8 cellular contexts compared by ENCODE assay signal in the genomic region with DNA sequence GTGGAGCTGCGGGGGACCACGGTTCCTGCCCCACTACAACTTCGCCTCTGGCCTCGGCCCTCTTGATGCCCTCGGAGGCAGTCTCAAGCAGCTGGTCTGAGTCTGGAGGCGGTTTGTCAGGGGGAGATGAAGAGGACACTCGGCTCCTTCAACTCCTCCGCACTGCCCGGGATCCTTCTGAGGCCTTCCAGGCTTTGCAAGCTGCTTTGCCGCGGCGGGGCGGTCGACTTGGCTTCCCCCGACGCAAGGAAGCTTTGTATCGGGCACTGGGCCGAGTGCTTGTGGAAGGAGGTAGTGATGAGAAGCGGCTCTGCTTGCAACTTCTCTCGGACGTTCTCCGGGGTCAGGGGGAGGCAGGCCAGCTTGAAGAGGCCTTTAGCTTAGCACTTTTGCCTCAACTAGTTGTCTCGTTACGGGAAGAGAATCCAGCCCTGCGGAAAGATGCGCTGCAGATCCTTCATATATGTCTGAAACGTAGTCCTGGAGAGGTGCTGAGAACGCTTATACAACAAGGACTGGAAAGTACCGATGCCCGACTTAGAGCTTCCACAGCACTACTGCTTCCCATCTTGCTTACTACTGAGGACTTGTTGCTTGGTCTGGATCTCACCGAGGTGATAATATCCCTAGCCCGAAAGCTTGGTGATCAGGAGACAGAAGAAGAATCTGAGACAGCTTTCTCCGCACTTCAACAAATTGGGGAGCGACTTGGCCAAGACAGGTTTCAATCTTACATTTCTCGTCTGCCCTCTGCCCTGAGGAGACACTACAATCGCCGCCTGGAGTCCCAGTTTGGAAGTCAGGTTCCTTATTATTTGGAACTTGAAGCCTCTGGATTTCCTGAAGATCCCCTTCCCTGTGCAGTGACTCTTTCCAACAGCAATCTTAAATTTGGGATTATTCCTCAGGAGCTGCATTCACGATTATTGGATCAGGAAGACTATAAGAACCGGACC. TPM values are rescaled to one million over a fixed set of nuclear protein-coding genes. Genes with fewer than 3 reads are reported as not detected.
DNase-seq lines count a peak whose midpoint lies in the region; ATAC-seq, FAIRE-seq and TF ChIP-seq lines count a peak whose summit lies in the region.

No MANE protein-coding gene starts in this region.

- no peaks in the 10 kb centered on the region for H3K36me3 ChIP-seq in kidney (ENCODE audit: control insufficient read depth in 1 of 2, insufficient read depth in 2 of 2, low read length in 2 of 2)

- H3K27ac ChIP-seq in kidney (ENCODE audit: low read depth in 2 of 2, low read length in 2 of 2), result peak overlapping the region; percentile 71 to 80

- no peaks in the 10 kb centered on the region for H3K9me3 ChIP-seq in kidney (ENCODE audit: control insufficient read depth in 1 of 2, low read length in 2 of 2)

- H3K4me1 ChIP-seq in kidney (ENCODE audit: control insufficient read depth in 1 of 2, insufficient read depth in 1 of 2, low read depth in 1 of 2, low read length in 2 of 2), result peaks cover 16 to 18% of the 10 kb centered on the region in 2 donors

- peak overlapping the region; percentile 78 to 87 for H3K4me3 ChIP-seq in cardiac fibroblast (replicated peaks in 1 of 2; ENCODE audit: low read depth in 2 of 2, low read length in 2 of 2)
- peak overlapping the region; percentile 80 to 98 for H3K4me3 ChIP-seq in kidney (ENCODE audit: low read length in 2 of 2)

- peak overlapping the region; percentile 61 to 88 for H3K9ac ChIP-seq in kidney (ENCODE audit: low read length in 2 of 2)

- TF ChIP-seq CTCF in cardiac fibroblast (IDR thresholded peaks at IDR 0.05; ENCODE audit: low read depth, low read length) (no peak), kidney (IDR thresholded peaks at IDR 0.05; ENCODE audit: borderline replicate concordance, extremely low read depth, insufficient read depth) (no peak)

- intact Hi-C loops in kidney (cut with DNase I), result no loop called here

- ATAC-seq in GM21367 (IDR thresholded peaks at IDR 0.05; ENCODE audit: unreplicated experiment), result peak; percentile 0

- DNase-seq in DMS114 treated with DMSO at 0.1 percent for 48 hours (lab: John Stamatoyannopoulos, UW; ENCODE audit: unreplicated experiment), result peak; percentile 50
- peak; percentile 79 for DNase-seq in NCI-H69 (lab: John Stamatoyannopoulos, UW)
- peak; percentile 54 to 65 for DNase-seq in cardiac fibroblast (ENCODE audit: low read depth in 2 of 2)
- peak; percentile 88 for DNase-seq in kidney
- peak; percentile 8 to 12 for DNase-seq in stimulated activated CD8-positive, alpha-beta memory T cell treated with anti-CD3 and anti-CD28 coated beads, Interleukin-2, amount 100 ng/mL, for 48 hours (ENCODE audit: low read depth in 2 of 2)
- DNase-seq in foreskin melanocyte, result no peak
- DNase-seq in cortex of kidney (lab: John Stamatoyannopoulos, UW), result no peak

- no peak for FAIRE-seq in kidney (lab: Jason Lieb, UNC)

RNA-seq across cellular contexts. Expression of a gene that starts 0.9 kb away (rescaled TPM):
- total RNA-seq in kidney, result 25.6 TPM
- polyA plus RNA-seq in kidney (ENCODE audit: insufficient read depth, low read depth, low replicate concordance), result 9.5 TPM

RNA-seq across cellular contexts. Expression of a gene that starts 1.1 kb away (rescaled TPM):
- 16.3 TPM for total RNA-seq in kidney
- polyA plus RNA-seq in kidney (ENCODE audit: insufficient read depth, low read depth, low replicate concordance), result 1.6 TPM

Comparison
In these comparisons a context has a peak if more than half of its experiments do, and no peak if none do; other contexts are left out.
1. DNase-seq: peak in DMS114 treated with DMSO at 0.1 percent for 48 hours (single experiment), NCI-H69 (single experiment), cardiac fibroblast (2 of 2), kidney (single experiment) and stimulated activated CD8-positive, alpha-beta memory T cell treated with anti-CD3 and anti-CD28 coated beads, Interleukin-2, amount 100 ng/mL, for 48 hours (2 of 2); none in foreskin melanocyte (single experiment) and cortex of kidney (single experiment).